ENCODE assay signal across 9 cellular contexts in genomic region chr18:63831080-63831788, GRCh38. TPM values are rescaled to one million over a fixed set of nuclear protein-coding genes. Genes with fewer than 3 reads are reported as not detected.
DNase-seq lines count a peak whose midpoint lies in the region; ATAC-seq and TF ChIP-seq lines count a peak whose summit lies in the region.
"Had no signal": no experiment of that assay in that cellular context is flagged by ENCODE, and none has a peak within 500 bp of the region (broad histone marks: within the 10 kb centered on the region; RNA-seq: fewer than 3 reads in every experiment).

No MANE protein-coding gene starts in this region.

- H3K4me1 ChIP-seq in foreskin keratinocyte = peaks cover 36% of the 10 kb centered on the region

- no peak for TF ChIP-seq POLR2A in GM18505 (IDR thresholded peaks at IDR 0.05; ENCODE audit: borderline replicate concordance, extremely low read depth, insufficient read depth, insufficient read length)

- peak; percentile 84 for DNase-seq in MV-4-11 (lab: John Stamatoyannopoulos, UW)
- peak; percentile 68 to 85 for DNase-seq in foreskin keratinocyte
- DNase-seq in NCI-H526 (lab: John Stamatoyannopoulos, UW) = no peak
- DNase-seq in HuH-7 (ENCODE audit: low spot score) = no peak
- DNase-seq in G401 (ENCODE audit: low spot score) = no peak
- DNase-seq in cerebellum (ENCODE audit: low spot score) = no peak

- TF ChIP-seq CTCF in foreskin keratinocyte (conservative IDR thresholded peaks at IDR 0.05) = no peak

- H3K27ac ChIP-seq in foreskin keratinocyte = peak overlapping the region; percentile 65

- peak; percentile 93 for ATAC-seq in GM18505 (IDR thresholded peaks at IDR 0.05; ENCODE audit: unreplicated experiment)
- ATAC-seq in HG02588 (IDR thresholded peaks at IDR 0.05; ENCODE audit: unreplicated experiment) = peak; percentile 95
- peak; percentile 78 for ATAC-seq in foreskin keratinocyte

- in situ Hi-C loops in G401 (cut with HindIII; ENCODE audit: low sequenced_read_pairs) = no loop called here

- no peaks in the 10 kb centered on the region for H3K27me3 ChIP-seq in foreskin keratinocyte

RNA-seq across cellular contexts. Expression of gene SERPINB7, which starts 56.0 kb away (rescaled TPM):
- 155 and 190 TPM in 2 replicates for total RNA-seq in foreskin keratinocyte
- polyA plus RNA-seq in foreskin keratinocyte = 127 and 133 TPM in 2 replicates
- not detected in 2 replicates for total RNA-seq in G401 (2014; rRNA removed; shearing (Covaris generic))
- not detected for total RNA-seq in cerebellum
- total RNA-seq: dermis microvascular lymphatic vessel endothelial cell had no signal

RNA-seq across cellular contexts. Expression of gene SERPINB2, which starts 56.3 kb away (rescaled TPM):
- total RNA-seq in foreskin keratinocyte = 129 and 205 TPM in 2 replicates
- polyA plus RNA-seq in foreskin keratinocyte = 96.4 and 169 TPM in 2 replicates
- not detected in 2 replicates for total RNA-seq in G401 (2014; rRNA removed; shearing (Covaris generic))
- not detected for total RNA-seq in cerebellum
- total RNA-seq: dermis microvascular lymphatic vessel endothelial cell had no signal

Comparison
In these comparisons a context has a peak if more than half of its experiments do, and no peak if none do; other contexts are left out.
1. DNase-seq: peak in MV-4-11 (single experiment) and foreskin keratinocyte (2 of 2); none in NCI-H526 (0 of 2), HuH-7 (single experiment), G401 (single experiment) and cerebellum (single experiment).
2. RNA of gene SERPINB7, which starts 56.0 kb away (total RNA-seq): 155 to 190 TPM in foreskin keratinocyte; not detected in cerebellum (single experiment) and not detected in G401; every median in the first group is over 100 times any median in the second.
3. RNA of gene SERPINB2, which starts 56.3 kb away (total RNA-seq): 129 to 205 TPM in foreskin keratinocyte; not detected in cerebellum (single experiment) and not detected in G401; every median in the first group is over 100 times any median in the second.
4. Peak in every context shown above with its lines, with median percentiles within 50 percentile points of each other: ATAC-seq.